11 cellular contexts compared by ENCODE assay signal in the genomic region with DNA sequence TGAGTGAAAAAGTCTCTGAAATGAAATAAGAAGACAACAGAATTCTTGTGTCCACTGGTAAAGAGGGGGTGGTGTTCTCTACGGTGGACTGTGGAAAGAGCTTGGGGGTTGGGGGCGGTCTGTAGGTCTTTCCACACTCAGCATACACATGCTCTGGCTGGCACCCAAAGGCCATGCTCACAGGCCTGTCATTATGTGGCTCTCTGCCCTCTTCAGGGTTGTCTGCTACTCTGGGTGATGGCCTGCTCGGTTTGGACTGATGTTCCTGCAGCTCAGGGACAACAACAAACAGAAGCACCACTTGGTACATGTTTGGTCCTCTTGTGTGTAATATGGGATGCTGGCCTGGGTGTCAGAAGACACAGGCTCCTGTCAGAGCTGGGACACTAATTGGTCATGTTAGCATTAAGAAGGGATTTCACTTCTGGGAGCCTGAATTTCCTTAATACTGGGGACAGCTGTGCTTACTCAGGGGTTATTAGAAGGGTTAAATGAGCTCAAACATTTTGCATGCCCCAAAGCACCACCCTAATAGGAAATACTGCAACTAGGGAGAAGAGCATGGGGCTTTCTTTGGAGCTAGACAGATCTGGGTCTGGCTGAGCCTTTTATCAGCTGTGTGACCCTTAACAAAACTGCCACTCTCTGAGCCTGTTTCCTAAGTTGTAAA. TPM values are rescaled to one million over a fixed set of nuclear protein-coding genes. Genes with fewer than 3 reads are reported as not detected.
DNase-seq lines count a peak whose midpoint lies in the region; ATAC-seq, FAIRE-seq and TF ChIP-seq lines count a peak whose summit lies in the region.
"Had no signal": no experiment of that assay in that cellular context is flagged by ENCODE, and none has a peak within 500 bp of the region (broad histone marks: within the 10 kb centered on the region; RNA-seq: fewer than 3 reads in every experiment).

No MANE protein-coding gene starts in this region.

- CTCF ChIA-PET in A549 (lab: Yijun Ruan, JAX), result interaction anchor here (0.7 to 19.3 kb wide), 15 partner anchors 13 to 428 kb away, joined by 3 to 313 read pairs (median 4); a partner anchor contains a TSS
- CTCF ChIA-PET in endothelial cell of umbilical vein (lab: Charles Lee), result interaction anchor here (0.7 to 9.5 kb wide), 8 partner anchors 19 to 136 kb away, joined by 3 to 173 read pairs (median 5); no protein-coding TSS in a partner anchor

- peak; percentile 43 to 50; a peak in 4 of 6 replicates for ATAC-seq in A549
- no peak for ATAC-seq in GM21529 (IDR thresholded peaks at IDR 0.05; ENCODE audit: unreplicated experiment)

- no TSS peak for BruUV-seq in endothelial cell of umbilical vein (replicated peaks; lab: Mats Ljungman, UMichigan)

- H3K9ac ChIP-seq in endothelial cell of umbilical vein (replicated peaks; ENCODE audit: extremely low read depth, insufficient read depth, low read length), result no peak overlapping the region

- TF ChIP-seq EP300 in A549 (IDR thresholded peaks at IDR 0.05), result no peak

- no peaks in the 10 kb centered on the region for H4K20me1 ChIP-seq in endothelial cell of umbilical vein (replicated peaks; ENCODE audit: control insufficient read depth, extremely low read depth, insufficient read depth, low read length)

- no peaks in the 10 kb centered on the region for H3K9me1 ChIP-seq in endothelial cell of umbilical vein (replicated peaks; ENCODE audit: control insufficient read depth, extremely low read depth, insufficient read depth, low read length)

- intact Hi-C loops in endothelial cell of umbilical vein (cut with micrococcal nuclease), result no loop called here

- H3K27ac ChIP-seq in A549, result peak overlapping the region in 1 of 2 experiments; percentile 29; a peak in 4 of 6 replicates
- H3K27ac ChIP-seq in endothelial cell of umbilical vein (ENCODE audit: insufficient read depth, low read depth, low read length), result peak overlapping the region; percentile 15
- H3K27ac ChIP-seq in muscle layer of duodenum (ENCODE audit: low read length), result peak overlapping the region; percentile 68

- FAIRE-seq in A549 (lab: Jason Lieb, UNC) (no peak), endothelial cell of umbilical vein (lab: Jason Lieb, UNC) (no peak)

- dilution Hi-C loops in endothelial cell of umbilical vein (cut with MboI; ENCODE audit: extremely low pct_ligation_motif_present, low sequenced_read_pairs), result loop anchor here (25.0 kb wide), 1 partner anchor 171 kb away; no protein-coding TSS in a partner anchor

- TF ChIP-seq CTCF in A549 (IDR thresholded peaks at IDR 0.05) (no peak), endothelial cell of umbilical vein (IDR thresholded peaks at IDR 0.05; ENCODE audit: extremely low read depth in 1 of 2, insufficient read depth in 1 of 2, low read depth in 1 of 2, low read length in 2 of 2) (no peak)

- H3K36me3 ChIP-seq in endothelial cell of umbilical vein (ENCODE audit: control insufficient read depth in 2 of 2, extremely low read depth in 1 of 2, insufficient read depth in 2 of 2, low read length in 2 of 2) (peaks cover 1 to 5% of the 10 kb centered on the region in 2 experiments), muscle layer of duodenum (ENCODE audit: control insufficient read depth in 1 of 2, insufficient read depth in 2 of 2, low read length in 2 of 2) (peaks cover 5 to 9% of the 10 kb centered on the region in 2 donors)

- DNase-seq in A549 (ENCODE audit: low read depth in 1 of 2, low spot score in 1 of 2) (no peak), NCI-H69 (lab: John Stamatoyannopoulos, UW) (peak; percentile 69), endothelial cell of umbilical vein (ENCODE audit: low read depth, low spot score) (no peak), NCI-H2196 (lab: John Stamatoyannopoulos, UW; ENCODE audit: unreplicated experiment) (no peak)
- DNase-seq in activated CD4-positive, alpha-beta T cell treated with anti-CD3 and anti-CD28 coated beads, Interleukin-2, amount 50 U/mL, for 4 hours, result no peak
- DNase-seq in activated CD4-positive, alpha-beta T cell treated with anti-CD3 and anti-CD28 coated beads, Interleukin-2, amount 50 U/mL, for 1 hour, result no peak
- DNase-seq: activated T-cell treated with anti-CD3 and anti-CD28 coated beads, Interleukin-2, amount 50 U/mL, for 48 hours; CD4-positive, CD25-positive, alpha-beta regulatory T cell had no signal

- 41% methylated on average over 3 of the region's 3 CpGs for WGBS in A549 (ENCODE audit: missing lambda C conversion rate)

- no peak overlapping the region for H2AFZ ChIP-seq in endothelial cell of umbilical vein (ENCODE audit: low read depth, low read length)

- H3K9me3 ChIP-seq in A549, result no peaks in the 10 kb centered on the region
- no peaks in the 10 kb centered on the region for H3K9me3 ChIP-seq in endothelial cell of umbilical vein (replicated peaks; ENCODE audit: control insufficient read depth, insufficient read depth, low read length)
- no peaks in the 10 kb centered on the region for H3K9me3 ChIP-seq in muscle layer of duodenum (ENCODE audit: control insufficient read depth in 1 of 2, low read length in 2 of 2)

- H3K4me2 ChIP-seq in A549, result peak overlapping the region; percentile 8; the same call in 1 of the 3 replicates
- H3K4me2 ChIP-seq in endothelial cell of umbilical vein (ENCODE audit: insufficient read depth, low read length), result no peak overlapping the region

- H3K27me3 ChIP-seq in endothelial cell of umbilical vein (ENCODE audit: control insufficient read depth in 2 of 2, insufficient read depth in 2 of 2, low read length in 2 of 2), result no peaks in the 10 kb centered on the region
- no peaks in the 10 kb centered on the region for H3K27me3 ChIP-seq in muscle layer of duodenum (ENCODE audit: low read depth, low read length)

- TF ChIP-seq RAD21 in A549 (conservative IDR thresholded peaks at IDR 0.05 in 1 of 2, IDR thresholded peaks at IDR 0.05 in 1 of 2), result no peak

- H3K4me1 ChIP-seq in A549 (peaks cover 60% of the 10 kb centered on the region), endothelial cell of umbilical vein (ENCODE audit: control insufficient read depth, extremely low read depth, insufficient read depth, low read length) (peaks cover 20% of the 10 kb centered on the region), muscle layer of duodenum (ENCODE audit: control insufficient read depth in 1 of 2, insufficient read depth in 2 of 2, low read length in 2 of 2) (peaks cover 21 to 57% of the 10 kb centered on the region in 2 donors)

- TF ChIP-seq POLR2A in A549 (IDR thresholded peaks at IDR 0.05; ENCODE audit: low read length) (no peak), endothelial cell of umbilical vein (IDR thresholded peaks at IDR 0.05; ENCODE audit: low read depth, low read length) (no peak)

- H3K4me3 ChIP-seq in A549 (no peak overlapping the region), endothelial cell of umbilical vein (replicated peaks in 1 of 3; ENCODE audit: insufficient read depth in 1 of 3, low read depth in 1 of 3, low read length in 3 of 3) (no peak overlapping the region), muscle layer of duodenum (ENCODE audit: low read depth in 1 of 2, low read length in 2 of 2) (no peak overlapping the region)
- H3K4me3 ChIP-seq: skin epidermis had no signal

- POLR2A ChIA-PET in A549 (lab: Yijun Ruan, JAX) (no interaction called here), endothelial cell of umbilical vein (lab: Charles Lee) (no interaction called here)

- H3K79me2 ChIP-seq in endothelial cell of umbilical vein (ENCODE audit: control insufficient read depth, insufficient read depth, low read length), result peaks cover 83% of the 10 kb centered on the region

TF ChIP-seq in A549, 52 proteins besides CTCF, POLR2A, EP300 and RAD21:
- TF ChIP-seq MAZ (IDR thresholded peaks at IDR 0.05; ENCODE audit: borderline replicate concordance, low read depth, low read length), result no peak
- peak; percentile 45; the same call in 1 of the 2 replicates for TF ChIP-seq POLR2AphosphoS2 (conservative IDR thresholded peaks at IDR 0.05; ENCODE audit: low read length)

TF ChIP-seq in endothelial cell of umbilical vein, 7 proteins besides CTCF, POLR2A, EP300 and RAD21:
- no peak for TF ChIP-seq EZH2 (IDR thresholded peaks at IDR 0.05; ENCODE audit: borderline replicate concordance, low read depth, low read length, severe bottlenecking)
- TF ChIP-seq JUN (IDR thresholded peaks at IDR 0.05; ENCODE audit: borderline replicate concordance, insufficient read depth, insufficient read length, low read depth), result no peak
- TF ChIP-seq FOS (IDR thresholded peaks at IDR 0.05; ENCODE audit: borderline replicate concordance, insufficient read depth, low read length), result no peak
- no peak for TF ChIP-seq GATA2 (IDR thresholded peaks at IDR 0.05; ENCODE audit: insufficient read depth, insufficient read length, low read depth, low read length)
- no peak for TF ChIP-seq MYC (IDR thresholded peaks at IDR 0.05; ENCODE audit: low read depth, low read length)
- TF ChIP-seq POLR2AphosphoS5 (IDR thresholded peaks at IDR 0.05; ENCODE audit: insufficient read depth, low read depth, low read length), result no peak
- TF ChIP-seq, protein P1, sequence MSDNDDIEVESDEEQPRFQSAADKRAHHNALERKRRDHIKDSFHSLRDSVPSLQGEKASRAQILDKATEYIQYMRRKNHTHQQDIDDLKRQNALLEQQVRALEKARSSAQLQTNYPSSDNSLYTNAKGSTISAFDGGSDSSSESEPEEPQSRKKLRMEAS (IDR thresholded peaks at IDR 0.05; ENCODE audit: insufficient read depth, insufficient read length), result no peak

RNA-seq across cellular contexts. Expression of a gene that starts 32.8 kb away (rescaled TPM):
- 0.17 and 0.24 TPM in 2 replicates for polyA plus RNA-seq in A549 (2011; rRNA removed)
- 0.30 and 0.49 TPM in 2 replicates for polyA plus RNA-seq in A549 (2012; cell fraction: cytosol; rRNA removed)
- polyA plus RNA-seq in A549 (2012; cell fraction: nucleus; rRNA removed), result 1.2 and 1.3 TPM in 2 replicates
- polyA plus RNA-seq in A549 (2017; fragmentation: RNase III; extraction: RNeasy Plus Mini Kit Qiagen cat#74134 plus additional on column Dnase treatment), result 0.43 to 0.67 TPM (median 0.65 TPM) in 3 replicates
- 0.19 TPM in 1 of 2 replicates, not detected in the other for polyA minus RNA-seq in A549 (2011; rRNA and poly(A)+ RNA removed)
- total RNA-seq in endothelial cell of umbilical vein, result 0.62 and 1.2 TPM in 2 replicates
- 1.0 and 1.8 TPM in 2 replicates for polyA plus RNA-seq in endothelial cell of umbilical vein
- polyA plus RNA-seq in endothelial cell of umbilical vein (2011; cell fraction: cytosol; rRNA removed), result 0.52 and 0.71 TPM in 2 replicates
- polyA plus RNA-seq in endothelial cell of umbilical vein (2011; cell fraction: nucleus; rRNA removed), result 1.0 and 1.6 TPM in 2 replicates
- 0.29 and 0.68 TPM in 2 replicates for polyA plus RNA-seq in endothelial cell of umbilical vein (2012)
- polyA minus RNA-seq in endothelial cell of umbilical vein, result 0.34 and 0.62 TPM in 2 replicates
- 1.1 TPM for polyA minus RNA-seq in endothelial cell of umbilical vein (2011; cell fraction: cytosol; rRNA and poly(A)+ RNA removed)
- 0.53 and 0.91 TPM in 2 replicates for polyA minus RNA-seq in endothelial cell of umbilical vein (2011; cell fraction: nucleus; rRNA and poly(A)+ RNA removed)
